In the genomic region with DNA sequence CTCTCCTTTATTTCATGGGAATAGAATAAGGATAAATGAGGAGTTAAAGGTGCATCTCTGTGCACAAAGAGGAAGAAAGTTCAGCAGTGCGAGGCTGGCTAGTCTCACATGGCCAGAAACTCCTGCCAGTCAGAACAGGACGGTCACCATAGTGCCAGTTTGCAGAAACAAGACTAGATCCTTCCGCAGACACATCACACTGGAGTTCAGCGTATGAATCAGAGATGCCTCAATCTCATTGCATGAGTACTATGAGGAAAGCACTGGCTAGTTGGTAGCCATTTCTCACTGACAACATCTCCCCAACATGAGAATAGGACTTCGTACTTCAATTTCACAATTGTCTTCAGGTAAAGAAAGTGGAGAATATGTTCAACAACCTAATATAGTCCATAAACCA, we compare ENCODE assay signal across 1 cellular context.
TF ChIP-seq lines count a peak whose summit lies in the region.

No MANE protein-coding gene starts in this region.

TF ChIP-seq in IMR-90, 13 proteins besides CTCF, POLR2A, EP300 and RAD21:
- TF ChIP-seq MAFK (IDR thresholded peaks at IDR 0.05; ENCODE audit: low read depth, low read length) (no peak), RCOR1 (IDR thresholded peaks at IDR 0.05; ENCODE audit: insufficient replicate concordance, low read length) (no peak), MAZ (IDR thresholded peaks at IDR 0.05; ENCODE audit: borderline replicate concordance, low read depth, low read length) (no peak), CEBPB (IDR thresholded peaks at IDR 0.05; ENCODE audit: low read depth, low read length) (no peak), RFX5 (IDR thresholded peaks at IDR 0.05; ENCODE audit: low read depth, low read length) (no peak), SMC3 (IDR thresholded peaks at IDR 0.05; ENCODE audit: low read depth, low read length) (no peak)
- TF ChIP-seq, protein P1, sequence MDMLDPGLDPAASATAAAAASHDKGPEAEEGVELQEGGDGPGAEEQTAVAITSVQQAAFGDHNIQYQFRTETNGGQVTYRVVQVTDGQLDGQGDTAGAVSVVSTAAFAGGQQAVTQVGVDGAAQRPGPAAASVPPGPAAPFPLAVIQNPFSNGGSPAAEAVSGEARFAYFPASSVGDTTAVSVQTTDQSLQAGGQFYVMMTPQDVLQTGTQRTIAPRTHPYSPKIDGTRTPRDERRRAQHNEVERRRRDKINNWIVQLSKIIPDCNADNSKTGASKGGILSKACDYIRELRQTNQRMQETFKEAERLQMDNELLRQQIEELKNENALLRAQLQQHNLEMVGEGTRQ (IDR thresholded peaks at IDR 0.05; ENCODE audit: low read depth, low read length), result no peak
